8 cellular contexts compared by ENCODE assay signal in genomic region chr19:2329162-2329505, GRCh38. TPM values are rescaled to one million over a fixed set of nuclear protein-coding genes. Genes with fewer than 3 reads are reported as not detected.
DNase-seq lines count a peak whose midpoint lies in the region; ATAC-seq and TF ChIP-seq lines count a peak whose summit lies in the region.

No MANE protein-coding gene starts in this region.

- H3K4me3 ChIP-seq in GM12864 (ENCODE audit: low read depth, low read length) (peak overlapping the region; percentile 98), SJSA1 (peak overlapping the region; percentile 96), fibroblast of villous mesenchyme (ENCODE audit: low read depth, low read length) (peak overlapping the region; percentile 93), retinal pigment epithelial cell (ENCODE audit: low read length) (peak overlapping the region; percentile 97)

- no peak for DNase-seq in GM12864 (ENCODE audit: low read depth)
- no peak for DNase-seq in SJSA1 (ENCODE audit: low read depth in 1 of 2, low spot score in 2 of 2)
- DNase-seq in fibroblast of villous mesenchyme (ENCODE audit: low read depth): no peak
- no peak for DNase-seq in retinal pigment epithelial cell (ENCODE audit: low read depth)
- no peak for DNase-seq in inferior parietal cortex (ENCODE audit: extremely low spot score)

- H3K4me1 ChIP-seq in SJSA1 (replicated peaks): peaks cover 13% of the 10 kb centered on the region

- peaks cover 38% of the 10 kb centered on the region for H3K36me3 ChIP-seq in SJSA1

- H3K9me3 ChIP-seq in SJSA1 (replicated peaks): no peaks in the 10 kb centered on the region

- H3K27ac ChIP-seq in SJSA1: peak overlapping the region; percentile 79

- TF ChIP-seq CTCF in GM12864 (IDR thresholded peaks at IDR 0.05; ENCODE audit: low read depth, low read length, missing control alignments): no peak
- TF ChIP-seq CTCF in fibroblast of villous mesenchyme (IDR thresholded peaks at IDR 0.05; ENCODE audit: insufficient read depth, low read depth, low read length): no peak
- no peak for TF ChIP-seq CTCF in retinal pigment epithelial cell (conservative IDR thresholded peaks at IDR 0.05; ENCODE audit: low read depth, low read length)

- no peaks in the 10 kb centered on the region for H3K27me3 ChIP-seq in SJSA1 (replicated peaks)

- ATAC-seq in HG02938 (IDR thresholded peaks at IDR 0.05; ENCODE audit: unreplicated experiment) (no peak), HG03196 (IDR thresholded peaks at IDR 0.05; ENCODE audit: unreplicated experiment) (no peak), HG03280 (IDR thresholded peaks at IDR 0.05; ENCODE audit: unreplicated experiment) (no peak)

RNA-seq across cellular contexts. Expression of gene SPPL2B, which starts 0.7 kb away (rescaled TPM):
- total RNA-seq in SJSA1 (2014; rRNA removed; shearing (Covaris generic)): 32.2 and 45.2 TPM in 2 replicates
- 25.5 and 39.9 TPM in 2 replicates for total RNA-seq in fibroblast of villous mesenchyme

RNA-seq across cellular contexts. Expression of gene LSM7, which starts 0.7 kb away (rescaled TPM):
- 218 and 270 TPM in 2 replicates for total RNA-seq in SJSA1 (2014; rRNA removed; shearing (Covaris generic))
- 69.3 and 78.2 TPM in 2 replicates for total RNA-seq in fibroblast of villous mesenchyme

RNA-seq across cellular contexts. Expression of gene LINGO3, which starts 21.2 kb away (rescaled TPM):
- not detected in 2 replicates for total RNA-seq in SJSA1 (2014; rRNA removed; shearing (Covaris generic))
- total RNA-seq in fibroblast of villous mesenchyme: under 0.01 TPM in 1 of 2 replicates, not detected in the other

RNA-seq across cellular contexts. Expression of gene TMPRSS9, which starts 30.9 kb away (rescaled TPM):
- total RNA-seq in SJSA1 (2014; rRNA removed; shearing (Covaris generic)): not detected in 2 replicates
- not detected in 2 replicates for total RNA-seq in fibroblast of villous mesenchyme

RNA-seq across cellular contexts. Expression of gene PEAK3, which starts 47.2 kb away (rescaled TPM):
- not detected in 2 replicates for total RNA-seq in SJSA1 (2014; rRNA removed; shearing (Covaris generic))
- under 0.01 TPM in 1 of 2 replicates, not detected in the other for total RNA-seq in fibroblast of villous mesenchyme
